1 cellular context compared by ENCODE assay signal in the genomic region with DNA sequence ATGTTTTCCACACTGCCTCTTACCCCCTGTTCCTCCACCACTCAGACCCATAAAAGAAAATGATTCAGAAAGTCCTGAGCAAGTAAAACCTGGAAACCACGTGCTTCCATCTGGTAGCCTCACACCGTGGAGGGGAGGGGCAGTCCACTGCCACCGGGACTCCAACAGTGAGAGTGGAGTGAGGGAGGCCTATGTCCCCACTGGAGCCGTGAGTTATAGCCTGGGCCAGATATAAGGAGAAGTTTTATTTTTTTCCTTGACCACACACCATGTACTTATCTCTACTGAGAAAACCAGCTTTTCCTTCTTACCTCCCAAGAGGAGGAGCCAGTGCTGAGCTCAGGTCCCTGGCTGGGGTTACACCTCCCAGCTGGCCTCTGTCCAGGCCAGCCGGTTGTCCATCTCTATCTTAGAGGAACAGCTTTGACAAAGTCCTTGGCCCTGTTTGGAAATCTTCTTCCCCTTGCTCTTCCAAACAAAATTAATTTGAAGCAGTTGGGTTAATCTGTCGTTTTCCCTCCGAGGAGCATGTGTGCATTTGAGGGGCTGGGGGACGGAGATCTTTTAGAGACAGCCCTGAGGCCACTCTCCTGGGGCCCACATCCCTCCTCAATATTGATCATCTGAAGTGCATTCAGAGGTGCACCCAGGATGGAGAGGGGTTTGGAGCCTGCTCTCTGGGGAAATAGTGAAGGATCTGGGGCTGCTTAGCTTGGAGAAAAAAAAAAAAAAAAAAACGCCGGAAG.
TF ChIP-seq lines count a peak whose summit lies in the region.

No MANE protein-coding gene starts in this region.

TF ChIP-seq in HepG2, 621 proteins besides CTCF, POLR2A, EP300 and RAD21:
- TF ChIP-seq, protein P1, sequence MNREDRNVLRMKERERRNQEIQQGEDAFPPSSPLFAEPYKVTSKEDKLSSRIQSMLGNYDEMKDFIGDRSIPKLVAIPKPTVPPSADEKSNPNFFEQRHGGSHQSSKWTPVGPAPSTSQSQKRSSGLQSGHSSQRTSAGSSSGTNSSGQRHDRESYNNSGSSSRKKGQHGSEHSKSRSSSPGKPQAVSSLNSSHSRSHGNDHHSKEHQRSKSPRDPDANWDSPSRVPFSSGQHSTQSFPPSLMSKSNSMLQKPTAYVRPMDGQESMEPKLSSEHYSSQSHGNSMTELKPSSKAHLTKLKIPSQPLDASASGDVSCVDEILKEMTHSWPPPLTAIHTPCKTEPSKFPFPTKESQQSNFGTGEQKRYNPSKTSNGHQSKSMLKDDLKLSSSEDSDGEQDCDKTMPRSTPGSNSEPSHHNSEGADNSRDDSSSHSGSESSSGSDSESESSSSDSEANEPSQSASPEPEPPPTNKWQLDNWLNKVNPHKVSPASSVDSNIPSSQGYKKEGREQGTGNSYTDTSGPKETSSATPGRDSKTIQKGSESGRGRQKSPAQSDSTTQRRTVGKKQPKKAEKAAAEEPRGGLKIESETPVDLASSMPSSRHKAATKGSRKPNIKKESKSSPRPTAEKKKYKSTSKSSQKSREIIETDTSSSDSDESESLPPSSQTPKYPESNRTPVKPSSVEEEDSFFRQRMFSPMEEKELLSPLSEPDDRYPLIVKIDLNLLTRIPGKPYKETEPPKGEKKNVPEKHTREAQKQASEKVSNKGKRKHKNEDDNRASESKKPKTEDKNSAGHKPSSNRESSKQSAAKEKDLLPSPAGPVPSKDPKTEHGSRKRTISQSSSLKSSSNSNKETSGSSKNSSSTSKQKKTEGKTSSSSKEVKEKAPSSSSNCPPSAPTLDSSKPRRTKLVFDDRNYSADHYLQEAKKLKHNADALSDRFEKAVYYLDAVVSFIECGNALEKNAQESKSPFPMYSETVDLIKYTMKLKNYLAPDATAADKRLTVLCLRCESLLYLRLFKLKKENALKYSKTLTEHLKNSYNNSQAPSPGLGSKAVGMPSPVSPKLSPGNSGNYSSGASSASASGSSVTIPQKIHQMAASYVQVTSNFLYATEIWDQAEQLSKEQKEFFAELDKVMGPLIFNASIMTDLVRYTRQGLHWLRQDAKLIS (CRISPR knock-in tag; IDR thresholded peaks at IDR 0.05): no peak
- TF ChIP-seq NRL (CRISPR knock-in tag; IDR thresholded peaks at IDR 0.05; ENCODE audit: borderline replicate concordance): no peak
- TF ChIP-seq ZNF569 (CRISPR knock-in tag; IDR thresholded peaks at IDR 0.05; ENCODE audit: borderline replicate concordance): no peak
- TF ChIP-seq ZNF777 (CRISPR knock-in tag; IDR thresholded peaks at IDR 0.05): no peak
